ENCODE assay signal across 8 cellular contexts in the genomic region with DNA sequence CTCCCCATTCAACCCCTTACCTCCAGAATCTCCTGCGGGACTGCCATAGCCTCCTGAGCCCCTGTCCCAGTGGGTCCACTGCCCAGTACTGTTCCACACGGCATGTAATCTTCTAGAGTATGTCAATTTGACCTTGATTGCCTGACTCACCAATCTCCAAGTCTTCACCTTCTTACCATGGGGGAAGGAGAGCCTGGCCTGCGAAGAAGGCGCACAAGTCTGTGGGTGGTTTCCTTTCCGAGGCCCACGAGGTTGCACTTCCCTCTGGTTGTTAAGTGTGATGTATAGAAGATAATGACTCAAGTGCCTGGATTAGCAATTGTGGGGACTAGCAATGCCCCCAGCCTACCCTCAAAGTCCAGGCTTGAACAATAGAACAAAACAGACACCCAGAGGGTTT. TPM values are rescaled to one million over a fixed set of nuclear protein-coding genes. Genes with fewer than 3 reads are reported as not detected.
DNase-seq lines count a peak whose midpoint lies in the region; ATAC-seq lines count a peak whose summit lies in the region.

No MANE protein-coding gene starts in this region.

- CTCF ChIA-PET in CD4-positive, alpha-beta memory T cell (lab: Charles Lee; ENCODE audit: partially characterized antibody) = interaction anchor here (0.9 kb wide), 1 partner anchor 37 kb away, joined by 3 read pairs; no protein-coding TSS in a partner anchor

- no peak for DNase-seq in activated naive CD8-positive, alpha-beta T cell treated with anti-CD3 and anti-CD28 coated beads for 36 hours
- no peak for DNase-seq in iPS-NIHi11 (ENCODE audit: low spot score)
- DNase-seq in NCI-H2081 (lab: John Stamatoyannopoulos, UW) = no peak
- DNase-seq in SHP77 treated with DMSO at 0.1 percent for 48 hours (lab: John Stamatoyannopoulos, UW) = no peak
- DNase-seq in CD4-positive, alpha-beta memory T cell = no peak

- H3K27me3 Mint-ChIP-seq in activated naive CD8-positive, alpha-beta T cell treated with anti-CD3 and anti-CD28 coated beads for 36 hours = peaks cover 16% of the 10 kb centered on the region
- H3K27me3 Mint-ChIP-seq in CD4-positive, alpha-beta memory T cell = peaks cover 13 to 14% of the 10 kb centered on the region in 2 donors

- H3K36me3 Mint-ChIP-seq in activated naive CD8-positive, alpha-beta T cell treated with anti-CD3 and anti-CD28 coated beads for 36 hours = no peaks in the 10 kb centered on the region
- no peaks in the 10 kb centered on the region for H3K36me3 Mint-ChIP-seq in CD4-positive, alpha-beta memory T cell

- no peaks in the 10 kb centered on the region for H3K27me3 ChIP-seq in skeletal muscle satellite cell (ENCODE audit: control insufficient read depth, insufficient read depth, low read length)
- no peaks in the 10 kb centered on the region for H3K27me3 ChIP-seq in CD4-positive, alpha-beta memory T cell (ENCODE audit: insufficient read depth, low read length)

- peaks cover 20% of the 10 kb centered on the region for H3K4me1 ChIP-seq in skeletal muscle satellite cell (ENCODE audit: control insufficient read depth, insufficient read depth, low read length)
- H3K4me1 ChIP-seq in CD4-positive, alpha-beta memory T cell (ENCODE audit: insufficient read depth, low read length) = no peaks in the 10 kb centered on the region

- H3K36me3 ChIP-seq in skeletal muscle satellite cell (ENCODE audit: insufficient read depth, low read length) = no peaks in the 10 kb centered on the region
- no peaks in the 10 kb centered on the region for H3K36me3 ChIP-seq in CD4-positive, alpha-beta memory T cell (ENCODE audit: insufficient read depth, low read length)

- no peaks in the 10 kb centered on the region for H3K9me3 Mint-ChIP-seq in activated naive CD8-positive, alpha-beta T cell treated with anti-CD3 and anti-CD28 coated beads for 36 hours
- no peaks in the 10 kb centered on the region for H3K9me3 Mint-ChIP-seq in CD4-positive, alpha-beta memory T cell

- no peak overlapping the region for H3K27ac ChIP-seq in CD4-positive, alpha-beta memory T cell (ENCODE audit: low read depth, low read length)

- peak overlapping the region; percentile 63 for H3K4me2 ChIP-seq in skeletal muscle satellite cell (ENCODE audit: low read length)

- peak overlapping the region; percentile 1 for H3K27ac Mint-ChIP-seq in activated naive CD8-positive, alpha-beta T cell treated with anti-CD3 and anti-CD28 coated beads for 36 hours
- peak overlapping the region in 1 of 7 donors; percentile 17 for H3K27ac Mint-ChIP-seq in CD4-positive, alpha-beta memory T cell

- H3K9ac ChIP-seq in skeletal muscle satellite cell (ENCODE audit: low read depth, low read length) = peak overlapping the region; percentile 81

- H3K4me3 Mint-ChIP-seq in activated naive CD8-positive, alpha-beta T cell treated with anti-CD3 and anti-CD28 coated beads for 36 hours = no peak overlapping the region
- peak overlapping the region in 2 of 8 donors; percentile 27 to 41 for H3K4me3 Mint-ChIP-seq in CD4-positive, alpha-beta memory T cell

- intact Hi-C loops in CD4-positive, alpha-beta memory T cell (cut with micrococcal nuclease) = no loop called here

- H3K4me3 ChIP-seq in skeletal muscle satellite cell (ENCODE audit: low read length) = peak overlapping the region; percentile 6
- H3K4me3 ChIP-seq in CD4-positive, alpha-beta memory T cell (ENCODE audit: low read length in 2 of 2) = no peak overlapping the region

- ATAC-seq in GM19324 (IDR thresholded peaks at IDR 0.05; ENCODE audit: low FRiP score, unreplicated experiment) = peak; percentile 44
- peak; percentile 67 for ATAC-seq in HG02938 (IDR thresholded peaks at IDR 0.05; ENCODE audit: unreplicated experiment)

- H3K4me1 Mint-ChIP-seq in activated naive CD8-positive, alpha-beta T cell treated with anti-CD3 and anti-CD28 coated beads for 36 hours = peaks cover 11% of the 10 kb centered on the region
- peaks cover 0 to 1% (median 0%) of the 10 kb centered on the region in 4 donors for H3K4me1 Mint-ChIP-seq in CD4-positive, alpha-beta memory T cell

- POLR2A ChIA-PET in CD4-positive, alpha-beta memory T cell (lab: Charles Lee; ENCODE audit: partially characterized antibody) = no interaction called here

- H3K9me3 ChIP-seq in skeletal muscle satellite cell (replicated peaks; ENCODE audit: low read length) = no peaks in the 10 kb centered on the region
- no peaks in the 10 kb centered on the region for H3K9me3 ChIP-seq in CD4-positive, alpha-beta memory T cell (ENCODE audit: control insufficient read depth in 1 of 2, low read length in 2 of 2)

RNA-seq across cellular contexts. Expression of a gene that starts 8.1 kb away (rescaled TPM):
- 10 to 100 TPM; 28.2 to 30.7 TPM for total RNA-seq in activated naive CD8-positive, alpha-beta T cell treated with anti-CD3 and anti-CD28 coated beads for 36 hours
- total RNA-seq in skeletal muscle satellite cell (2012; rRNA removed) = 14.6 and 16.5 TPM in 2 replicates
- total RNA-seq in CD4-positive, alpha-beta memory T cell = 10 to 100 TPM; 44.9 to 49.1 TPM
- polyA plus RNA-seq in CD4-positive, alpha-beta memory T cell = 1 to 10 TPM in 1 of 2 donors, under 1 TPM in 1; 0.55 to 1.8 TPM
